ENCODE assay signal across 10 cellular contexts in genomic region chr2:75484840-75485239, GRCh38.
"Had no signal": no experiment of that assay in that cellular context is flagged by ENCODE, and none has a peak within 500 bp of the region (broad histone marks: within the 10 kb centered on the region; RNA-seq: fewer than 3 reads in every experiment).

No MANE protein-coding gene starts in this region.

- H3K4me1 Mint-ChIP-seq: H9, IgD-negative memory B cell had no signal

- H3K9ac ChIP-seq: KMS-11 had no signal

- H3K27ac ChIP-seq: HL-60, KMS-11 had no signal

- FAIRE-seq: H1, H54, HepG2 had no signal

- H3K4me3 ChIP-seq: GM23338 had no signal

- H3K27ac Mint-ChIP-seq: GM23338, H9, IgD-negative memory B cell had no signal

- ATAC-seq: GM23338, HepG2 had no signal

- H3K4me3 Mint-ChIP-seq: GM23338, H9, IgD-negative memory B cell had no signal

- DNase-seq: H9, HCEC 1CT, KBM-7 had no signal

- H3K4me2 ChIP-seq: GM23338, KMS-11 had no signal

- H2AFZ ChIP-seq: GM23338 had no signal
